In the genomic region with DNA sequence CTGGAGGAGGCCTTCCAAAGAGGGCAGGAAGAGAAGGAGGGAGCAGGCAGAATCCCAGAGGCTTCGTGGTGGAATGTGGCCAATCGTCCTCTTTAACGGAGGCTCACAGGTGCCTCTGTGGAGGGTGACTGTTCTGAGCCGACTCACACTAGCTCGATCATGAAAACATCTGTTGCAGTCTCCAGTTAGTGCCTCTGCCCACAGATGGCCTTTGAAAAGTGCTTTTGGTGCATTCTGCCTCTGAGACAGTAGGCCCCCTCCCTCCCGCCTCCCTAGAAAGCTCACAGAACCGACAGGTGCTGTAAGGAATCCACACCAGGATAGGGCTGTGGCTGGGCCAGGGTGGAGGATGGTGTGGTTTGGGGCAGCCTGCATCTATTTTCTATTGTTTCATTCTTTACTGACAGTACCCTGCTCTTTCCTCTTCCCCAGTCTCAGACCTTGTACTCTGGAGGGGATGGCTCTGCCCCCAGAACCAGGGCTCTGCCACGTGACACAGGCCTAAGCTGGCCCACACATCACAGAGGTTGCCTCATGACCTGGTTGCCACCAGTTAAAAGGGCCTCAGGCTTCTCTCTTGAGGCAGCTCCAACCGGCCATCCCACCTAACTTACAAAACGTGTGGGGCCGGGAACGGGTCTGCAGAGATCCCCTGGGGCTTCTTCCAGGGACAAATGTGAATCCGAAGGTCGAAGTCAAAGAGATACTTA, we compare ENCODE assay signal across 12 cellular contexts. TPM values are rescaled to one million over a fixed set of nuclear protein-coding genes. Genes with fewer than 3 reads are reported as not detected.
DNase-seq lines count a peak whose midpoint lies in the region; ATAC-seq and TF ChIP-seq lines count a peak whose summit lies in the region.
"Had no signal": no experiment of that assay in that cellular context is flagged by ENCODE, and none has a peak within 500 bp of the region (broad histone marks: within the 10 kb centered on the region; RNA-seq: fewer than 3 reads in every experiment).

No MANE protein-coding gene starts in this region.

- no peaks in the 10 kb centered on the region for H3K9me3 Mint-ChIP-seq in stimulated activated effector memory CD8-positive, alpha-beta T cell treated with anti-CD3 and anti-CD28 coated beads, Interleukin-12 subunit alpha, Interleukin-12 subunit beta, amount 100 ng/mL, for 72 hours
- H3K9me3 Mint-ChIP-seq in endothelial cell (ENCODE audit: unreplicated experiment) = no peaks in the 10 kb centered on the region
- H3K9me3 Mint-ChIP-seq: GM23338 had no signal

- ATAC-seq in DND-41 (ENCODE audit: insufficient read depth, low read depth) (peak; percentile 62), sciatic nerve (no peak), body of pancreas (no peak)
- ATAC-seq in stimulated activated effector memory CD8-positive, alpha-beta T cell treated with anti-CD3 and anti-CD28 coated beads, Interleukin-12 subunit alpha, Interleukin-12 subunit beta, amount 100 ng/mL, for 72 hours = no peak
- ATAC-seq: GM23338 had no signal

- TF ChIP-seq CTCF in DND-41 (IDR thresholded peaks at IDR 0.05; ENCODE audit: borderline replicate concordance, extremely low read depth, low read length, poor library complexity, severe bottlenecking) = no peak
- no peak for TF ChIP-seq CTCF in endothelial cell (IDR thresholded peaks at IDR 0.05; ENCODE audit: unreplicated experiment)
- no peak for TF ChIP-seq CTCF in body of pancreas (IDR thresholded peaks at IDR 0.05)

- H3K27ac ChIP-seq in DND-41 (ENCODE audit: low read length) (no peak overlapping the region), angular gyrus (ENCODE audit: low read depth, low read length) (peak overlapping the region; percentile 72), body of pancreas (no peak overlapping the region)

- H3K36me3 Mint-ChIP-seq in stimulated activated effector memory CD8-positive, alpha-beta T cell treated with anti-CD3 and anti-CD28 coated beads, Interleukin-12 subunit alpha, Interleukin-12 subunit beta, amount 100 ng/mL, for 72 hours = peaks cover 1% of the 10 kb centered on the region
- H3K36me3 Mint-ChIP-seq in endothelial cell (ENCODE audit: low read depth, unreplicated experiment) = no peaks in the 10 kb centered on the region

- H3K36me3 ChIP-seq in DND-41 (ENCODE audit: insufficient read depth, low read length) = no peaks in the 10 kb centered on the region
- no peaks in the 10 kb centered on the region for H3K36me3 ChIP-seq in body of pancreas (replicated peaks in 1 of 2; ENCODE audit: insufficient read depth in 1 of 2, low read depth in 2 of 2)

- TF ChIP-seq POLR2A in body of pancreas (IDR thresholded peaks at IDR 0.05) = no peak

- no peak overlapping the region for H3K27ac Mint-ChIP-seq in stimulated activated effector memory CD8-positive, alpha-beta T cell treated with anti-CD3 and anti-CD28 coated beads, Interleukin-12 subunit alpha, Interleukin-12 subunit beta, amount 100 ng/mL, for 72 hours
- no peak overlapping the region for H3K27ac Mint-ChIP-seq in endothelial cell (ENCODE audit: unreplicated experiment)
- H3K27ac Mint-ChIP-seq: GM23338 had no signal

- no peak overlapping the region for H3K4me3 ChIP-seq in DND-41 (ENCODE audit: low read depth in 1 of 2, low read length in 2 of 2)
- H3K4me3 ChIP-seq in body of pancreas = no peak overlapping the region
- H3K4me3 ChIP-seq: GM23338 had no signal

- H3K27me3 ChIP-seq in DND-41 (ENCODE audit: insufficient read depth, low read length, poor library complexity) = no peaks in the 10 kb centered on the region
- H3K27me3 ChIP-seq in body of pancreas = no peaks in the 10 kb centered on the region

- no peaks in the 10 kb centered on the region for H3K4me1 Mint-ChIP-seq in stimulated activated effector memory CD8-positive, alpha-beta T cell treated with anti-CD3 and anti-CD28 coated beads, Interleukin-12 subunit alpha, Interleukin-12 subunit beta, amount 100 ng/mL, for 72 hours
- no peaks in the 10 kb centered on the region for H3K4me1 Mint-ChIP-seq in endothelial cell (ENCODE audit: unreplicated experiment)

- H3K79me2 ChIP-seq in DND-41 (ENCODE audit: insufficient read depth, low read length) = no peaks in the 10 kb centered on the region

- DNase-seq in DND-41 (peak; percentile 30), NCI-H187 treated with DMSO at 0.1 percent for 48 hours (lab: John Stamatoyannopoulos, UW) (peak; percentile 11), sciatic nerve (ENCODE audit: low spot score) (peak; percentile 41), endothelial cell (ENCODE audit: low spot score) (no peak), body of pancreas (no peak)
- DNase-seq in stimulated activated effector memory CD8-positive, alpha-beta T cell treated with anti-CD3 and anti-CD28 coated beads, Interleukin-12 subunit alpha, Interleukin-12 subunit beta, amount 100 ng/mL, for 72 hours (ENCODE audit: low spot score in 2 of 2) = no peak
- DNase-seq: activated CD4-positive, alpha-beta T cell treated with anti-CD3 and anti-CD28 coated beads for 1 hour; effector CD4-positive, alpha-beta T cell; mesendoderm; NCI-H2081 treated with DMSO at 0.1 percent for 48 hours had no signal

- no peaks in the 10 kb centered on the region for H4K20me1 ChIP-seq in DND-41 (ENCODE audit: insufficient read depth, low read length)

- intact Hi-C loops in sciatic nerve (cut with DNase I) (no loop called here), body of pancreas (cut with DNase I) (no loop called here)

- H3K9ac ChIP-seq in DND-41 (ENCODE audit: low read depth, low read length) = no peak overlapping the region

- no peak overlapping the region for H2AFZ ChIP-seq in DND-41 (ENCODE audit: low read depth, low read length)
- H2AFZ ChIP-seq: GM23338 had no signal

- 84 to 95% methylated on average over 7 to 14 of the region's 14 CpGs for WGBS in body of pancreas, 2 donors

- no peaks in the 10 kb centered on the region for H3K4me1 ChIP-seq in DND-41 (ENCODE audit: insufficient read depth, low read length)
- no peaks in the 10 kb centered on the region for H3K4me1 ChIP-seq in body of pancreas

- no peaks in the 10 kb centered on the region for H3K9me3 ChIP-seq in DND-41 (ENCODE audit: insufficient read depth, low read length, severe bottlenecking)
- no peaks in the 10 kb centered on the region for H3K9me3 ChIP-seq in body of pancreas

- no peak overlapping the region for H3K4me2 ChIP-seq in DND-41 (ENCODE audit: insufficient read depth, low read length)
- H3K4me2 ChIP-seq: GM23338 had no signal

- peaks cover 6% of the 10 kb centered on the region for H3K27me3 Mint-ChIP-seq in endothelial cell (ENCODE audit: unreplicated experiment)

- H3K4me3 Mint-ChIP-seq in stimulated activated effector memory CD8-positive, alpha-beta T cell treated with anti-CD3 and anti-CD28 coated beads, Interleukin-12 subunit alpha, Interleukin-12 subunit beta, amount 100 ng/mL, for 72 hours = no peak overlapping the region
- no peak overlapping the region for H3K4me3 Mint-ChIP-seq in endothelial cell (ENCODE audit: unreplicated experiment)
- H3K4me3 Mint-ChIP-seq: GM23338 had no signal

RNA-seq across cellular contexts. Expression of gene PIGZ, which starts 27.2 kb away (rescaled TPM):
- total RNA-seq in sciatic nerve = 5.4 TPM
- 3.5 TPM for total RNA-seq in endothelial cell (ENCODE audit: unreplicated experiment)
- 1 to 10 TPM; 1.0 to 1.3 TPM for total RNA-seq in body of pancreas
- total RNA-seq: GM23338 had no signal

RNA-seq across cellular contexts. Expression of gene MELTF, which starts 33.8 kb away (rescaled TPM):
- total RNA-seq in sciatic nerve (5.3 TPM), endothelial cell (ENCODE audit: unreplicated experiment) (2.9 TPM), body of pancreas (1 to 10 TPM; 4.9 to 6.6 TPM)

RNA-seq across cellular contexts. Expression of gene NCBP2, which starts 53.5 kb away (rescaled TPM):
- total RNA-seq in sciatic nerve = 39.9 TPM
- 61.0 TPM for total RNA-seq in endothelial cell (ENCODE audit: unreplicated experiment)
- 10 to 100 TPM in 1 of 2 donors, 1 to 10 TPM in 1; 6.9 to 19.5 TPM for total RNA-seq in body of pancreas

Comparison
In these comparisons a context has a peak if more than half of its experiments do, and no peak if none do; other contexts are left out.
1. DNase-seq: peak in DND-41 (single experiment), NCI-H187 treated with DMSO at 0.1 percent for 48 hours (single experiment) and sciatic nerve (single experiment); none in stimulated activated effector memory CD8-positive, alpha-beta T cell treated with anti-CD3 and anti-CD28 coated beads, Interleukin-12 subunit alpha, Interleukin-12 subunit beta, amount 100 ng/mL, for 72 hours (0 of 2), endothelial cell (single experiment) and body of pancreas (0 of 4).